In genomic region chr17:4476017-4476416, GRCh38 we compare ENCODE assay signal across 19 cellular contexts. TPM values are rescaled to one million over a fixed set of nuclear protein-coding genes. Genes with fewer than 3 reads are reported as not detected.
DNase-seq lines count a peak whose midpoint lies in the region; ATAC-seq, FAIRE-seq and TF ChIP-seq lines count a peak whose summit lies in the region.
"Had no signal": no experiment of that assay in that cellular context is flagged by ENCODE, and none has a peak within 500 bp of the region (broad histone marks: within the 10 kb centered on the region; RNA-seq: fewer than 3 reads in every experiment).

No MANE protein-coding gene starts in this region.

- no peaks in the 10 kb centered on the region for H3K9me3 ChIP-seq in PC-9 (ENCODE audit: insufficient read depth, low read depth)
- no peaks in the 10 kb centered on the region for H3K9me3 ChIP-seq in pancreas

- CTCF ChIA-PET in PC-9 (lab: Charles Lee), result interaction anchor here (0.8 to 1.1 kb wide), 2 partner anchors 15 to 91 kb away, joined by 3 to 4 read pairs; no protein-coding TSS in a partner anchor

- H3K27ac ChIP-seq in PC-9, result peak overlapping the region; percentile 93
- peak overlapping the region; percentile 60 to 72 (median 69) for H3K27ac ChIP-seq in pancreas

- H3K27me3 Mint-ChIP-seq in stimulated activated naive B cell treated with anti-CD40 and anti-IgM and Interleukin-4, amounts not matched to agents 10 μg/mL and 1 μg/mL and 100 μg/mL, for 72 hours, result peaks cover 3 to 4% of the 10 kb centered on the region in 2 donors
- H3K27me3 Mint-ChIP-seq: activated CD4-positive, alpha-beta T cell treated with anti-CD3 and anti-CD28 coated beads for 36 hours had no signal

- no peak for FAIRE-seq in pancreas (lab: Jason Lieb, UNC)
- FAIRE-seq: GM18507 had no signal

- peak overlapping the region; percentile 87 for H3K4me2 ChIP-seq in PC-9

- peaks cover 3% of the 10 kb centered on the region for H3K79me2 ChIP-seq in PC-9 (ENCODE audit: low read depth)

- H4K20me1 ChIP-seq in PC-9 (ENCODE audit: insufficient read depth), result no peaks in the 10 kb centered on the region

- H3K27ac Mint-ChIP-seq in stimulated activated naive B cell treated with anti-CD40 and anti-IgM and Interleukin-4, amounts not matched to agents 10 μg/mL and 1 μg/mL and 100 μg/mL, for 72 hours, result no peak overlapping the region
- H3K27ac Mint-ChIP-seq: activated CD4-positive, alpha-beta T cell treated with anti-CD3 and anti-CD28 coated beads for 36 hours; activated naive CD4-positive, alpha-beta T cell treated with anti-CD3 and anti-CD28 coated beads, Interleukin-2, amount 10 ng/mL, durations not matched to agents 7 days and 5 days; B cell had no signal

- H3K4me3 Mint-ChIP-seq in stimulated activated naive B cell treated with anti-CD40 and anti-IgM and Interleukin-4, amounts not matched to agents 10 μg/mL and 1 μg/mL and 100 μg/mL, for 72 hours, result no peak overlapping the region
- H3K4me3 Mint-ChIP-seq: activated CD4-positive, alpha-beta T cell treated with anti-CD3 and anti-CD28 coated beads for 36 hours; activated naive CD4-positive, alpha-beta T cell treated with anti-CD3 and anti-CD28 coated beads, Interleukin-2, amount 10 ng/mL, durations not matched to agents 7 days and 5 days; B cell had no signal

- H3K36me3 ChIP-seq in PC-9 (ENCODE audit: low read depth), result no peaks in the 10 kb centered on the region
- no peaks in the 10 kb centered on the region for H3K36me3 ChIP-seq in pancreas

- POLR2A ChIA-PET in PC-9 (lab: Charles Lee; ENCODE audit: unreplicated experiment), result interaction anchor here (0.5 to 1.2 kb wide), 3 partner anchors 14 to 583 kb away, joined by 3 to 6 read pairs (median 5); partner anchors contain the start of gene CAMKK1

- H3K36me3 Mint-ChIP-seq in stimulated activated naive B cell treated with anti-CD40 and anti-IgM and Interleukin-4, amounts not matched to agents 10 μg/mL and 1 μg/mL and 100 μg/mL, for 72 hours, result no peaks in the 10 kb centered on the region
- H3K36me3 Mint-ChIP-seq: activated naive CD4-positive, alpha-beta T cell treated with anti-CD3 and anti-CD28 coated beads, Interleukin-2, amount 10 ng/mL, durations not matched to agents 7 days and 5 days had no signal

- BruUV-seq in PC-9 (replicated peaks; lab: Mats Ljungman, UMichigan), result no TSS peak

- intact Hi-C loops in PC-9 (cut with micrococcal nuclease; ENCODE audit: unreplicated experiment), result loop anchor here (1.0 to 2.0 kb wide), 5 partner anchors 31 to 79 kb away; partner anchors contain the start of gene MYBBP1A
- intact Hi-C loops in pancreas (cut with DNase I), result no loop called here

- peaks cover 40% of the 10 kb centered on the region for H3F3A ChIP-seq in PC-9 (ENCODE audit: insufficient read depth, low read depth)

- no peak for TF ChIP-seq CTCF in PC-9 (conservative IDR thresholded peaks at IDR 0.05)
- no peak for TF ChIP-seq CTCF in pancreas (IDR thresholded peaks at IDR 0.05)

- WGBS in pancreas, 2 donors, result 72 to 73% methylated on average over 14 of the region's 14 CpGs

- no peaks in the 10 kb centered on the region for H3K27me3 ChIP-seq in PC-9 (ENCODE audit: insufficient read depth, low read depth)
- H3K27me3 ChIP-seq in pancreas, result no peaks in the 10 kb centered on the region

- H3K4me1 Mint-ChIP-seq in stimulated activated naive B cell treated with anti-CD40 and anti-IgM and Interleukin-4, amounts not matched to agents 10 μg/mL and 1 μg/mL and 100 μg/mL, for 72 hours, result peaks cover 5 to 7% of the 10 kb centered on the region in 2 donors

- DNase-seq in NCI-H2227 (lab: John Stamatoyannopoulos, UW; ENCODE audit: unreplicated experiment) (peak; percentile 26), NCI-H2227 treated with DMSO at 0.1 percent for 48 hours (lab: John Stamatoyannopoulos, UW) (no peak), PC-9 (peak; percentile 75 to 84), islet precursor cell (peak; percentile 80), pancreas (no peak), DMS153 treated with DMSO at 0.1 percent for 48 hours (lab: John Stamatoyannopoulos, UW; ENCODE audit: unreplicated experiment) (no peak), C1 segment of cervical spinal cord (lab: John Stamatoyannopoulos, UW) (no peak)
- no peak for DNase-seq in stimulated activated naive B cell treated with anti-CD40 and anti-IgM and Interleukin-4, amounts not matched to agents 10 μg/mL and 1 μg/mL and 100 μg/mL, for 72 hours
- DNase-seq: 8988T; activated CD4-positive, alpha-beta T cell treated with anti-CD3 and anti-CD28 coated beads for 36 hours; activated naive CD4-positive, alpha-beta T cell treated with anti-CD3 and anti-CD28 coated beads, Interleukin-2, amount 10 ng/mL, durations not matched to agents 7 days and 5 days; activated T-cell treated with anti-CD3 and anti-CD28 coated beads, Interleukin-2, amount 50 U/mL, for 48 hours; caudate nucleus; NCI-H1694 treated with DMSO at 0.1 percent for 48 hours; stimulated activated CD4-positive, alpha-beta T cell treated with anti-CD3 and anti-CD28 coated beads, Interleukin-4, amount 100 ng/mL, for 4 hours; SW 1271 had no signal

- H2AFZ ChIP-seq in PC-9, result no peak overlapping the region; the same call in 1 of the 2 replicates

- H3K4me1 ChIP-seq in PC-9 (replicated peaks; ENCODE audit: insufficient read depth) (peaks cover 64% of the 10 kb centered on the region), pancreas (peaks cover 0 to 7% (median 0%) of the 10 kb centered on the region in 3 donors)

- no peak for ATAC-seq in pancreas
- ATAC-seq in stimulated activated naive B cell treated with anti-CD40 and anti-IgM and Interleukin-4, amounts not matched to agents 10 μg/mL and 1 μg/mL and 100 μg/mL, for 72 hours (replicated peaks), result no peak
- ATAC-seq: activated CD4-positive, alpha-beta T cell treated with anti-CD3 and anti-CD28 coated beads for 36 hours had no signal

- no peaks in the 10 kb centered on the region for H3K9me3 Mint-ChIP-seq in stimulated activated naive B cell treated with anti-CD40 and anti-IgM and Interleukin-4, amounts not matched to agents 10 μg/mL and 1 μg/mL and 100 μg/mL, for 72 hours
- H3K9me3 Mint-ChIP-seq: activated naive CD4-positive, alpha-beta T cell treated with anti-CD3 and anti-CD28 coated beads, Interleukin-2, amount 10 ng/mL, durations not matched to agents 7 days and 5 days had no signal

- H3K4me3 ChIP-seq in PC-9 (peak overlapping the region; percentile 49; the same call in 1 of the 2 replicates), pancreas (no peak overlapping the region)

- no peaks in the 10 kb centered on the region for H3K9me2 ChIP-seq in PC-9 (ENCODE audit: insufficient read depth)

RNA-seq across cellular contexts. Expression of gene SPNS2, which starts 22.7 kb away (rescaled TPM):
- 25.7 and 33.8 TPM in 2 replicates for total RNA-seq in PC-9 (2021)
- 10 to 100 TPM in 5 of 6 donors, 1 to 10 TPM in 1; 7.6 to 27.5 (median 17.2) TPM for total RNA-seq in pancreas
- polyA plus RNA-seq in pancreas, result 10 to 100 TPM; 43.7 to 51.7 TPM
- total RNA-seq: B cell had no signal

RNA-seq across cellular contexts. Expression of gene SPNS3, which starts 42.3 kb away (rescaled TPM):
- total RNA-seq in PC-9 (2021) (14.8 and 15.9 TPM in 2 replicates), pancreas (under 1 TPM; 0.08 to 0.89 (median 0.44) TPM)
- under 1 TPM; 0.84 to 0.96 TPM for polyA plus RNA-seq in pancreas
- total RNA-seq: fibroblast of villous mesenchyme had no signal

Comparison
In these comparisons a context has a peak if more than half of its experiments do, and no peak if none do; other contexts are left out.
1. DNase-seq: peak in NCI-H2227 (single experiment), PC-9 (2 of 2) and islet precursor cell (single experiment); none in NCI-H2227 treated with DMSO at 0.1 percent for 48 hours (single experiment), pancreas (0 of 6), DMS153 treated with DMSO at 0.1 percent for 48 hours (single experiment), C1 segment of cervical spinal cord (0 of 14) and stimulated activated naive B cell treated with anti-CD40 and anti-IgM and Interleukin-4, amounts not matched to agents 10 μg/mL and 1 μg/mL and 100 μg/mL, for 72 hours (single experiment).